Comparison of ENCODE assay signal across 8 cellular contexts in the genomic region with DNA sequence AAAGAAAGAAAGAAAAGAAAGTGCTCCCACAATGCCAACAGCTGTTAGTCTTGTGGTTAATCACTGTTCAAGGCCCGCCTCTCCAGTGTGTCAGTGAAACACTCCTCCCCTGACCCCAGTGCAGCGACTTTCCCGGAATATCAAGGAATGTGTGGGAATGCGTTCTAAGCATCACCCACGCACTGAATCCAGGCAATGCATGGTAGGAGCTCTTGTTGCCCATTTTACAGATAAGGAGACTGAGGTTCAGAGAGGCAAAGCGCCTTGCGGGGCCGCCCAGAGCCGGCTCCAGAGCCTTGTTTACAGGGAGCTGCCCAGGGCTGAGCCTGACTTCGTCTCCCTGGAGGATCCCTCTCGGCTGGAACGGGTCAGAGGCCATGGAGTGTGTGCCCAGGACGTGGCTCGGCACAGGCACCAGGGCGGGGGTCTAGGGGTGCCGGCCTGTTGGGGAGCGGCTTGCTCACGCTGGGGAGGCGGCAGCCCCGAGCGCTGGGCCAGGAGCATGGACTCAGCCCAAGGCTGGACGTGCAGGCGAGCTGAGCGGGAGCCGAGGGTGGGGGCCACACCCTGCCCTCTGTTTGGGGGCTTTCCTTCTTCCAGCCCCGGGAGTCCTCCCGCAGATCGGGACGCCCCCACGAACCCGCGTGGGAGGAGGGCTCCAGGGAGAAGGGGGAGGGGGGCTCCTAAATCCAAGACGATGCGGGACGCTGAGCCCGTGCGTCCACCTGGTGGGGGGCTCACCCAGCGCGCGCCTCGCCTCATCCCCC. TPM values are rescaled to one million over a fixed set of nuclear protein-coding genes. Genes with fewer than 3 reads are reported as not detected.
DNase-seq lines count a peak whose midpoint lies in the region; ATAC-seq and TF ChIP-seq lines count a peak whose summit lies in the region.

No MANE protein-coding gene starts in this region.

- H3K36me3 Mint-ChIP-seq in memory B cell (peaks cover 28% of the 10 kb centered on the region), type B pancreatic cell (peaks cover 20% of the 10 kb centered on the region)

- H3K4me3 Mint-ChIP-seq in memory B cell (peak overlapping the region; percentile 87), type B pancreatic cell (peak overlapping the region; percentile 92)

- H3K36me3 ChIP-seq in SJCRH30: peaks cover 34% of the 10 kb centered on the region

- 0 out of 2 replicates have a peak, but pooled peaks cover 4% of the 10 kb centered on the region for H3K9me3 ChIP-seq in SJCRH30 (replicated peaks)

- no peaks in the 10 kb centered on the region for H3K9me3 Mint-ChIP-seq in memory B cell
- no peaks in the 10 kb centered on the region for H3K9me3 Mint-ChIP-seq in type B pancreatic cell

- ATAC-seq in GM21529 (IDR thresholded peaks at IDR 0.05; ENCODE audit: unreplicated experiment) (peak; percentile 8), memory B cell (ENCODE audit: low read depth) (peak; percentile 3), GM18867 (IDR thresholded peaks at IDR 0.05; ENCODE audit: unreplicated experiment) (no peak)

- H3K27me3 Mint-ChIP-seq in memory B cell (no peaks in the 10 kb centered on the region), type B pancreatic cell (no peaks in the 10 kb centered on the region)

- H3K4me1 Mint-ChIP-seq in memory B cell (peaks cover 23% of the 10 kb centered on the region), type B pancreatic cell (ENCODE audit: unreplicated experiment) (peaks cover 15% of the 10 kb centered on the region)

- peak overlapping the region; percentile 83 for H3K27ac ChIP-seq in SJCRH30

- H3K4me3 ChIP-seq in SJCRH30: peak overlapping the region; percentile 100

- no peaks in the 10 kb centered on the region for H3K27me3 ChIP-seq in SJCRH30

- DNase-seq in AG08396 (ENCODE audit: low spot score) (peak; percentile 77), SJCRH30 (peak; percentile 70 to 77), ecto neural progenitor cell (ENCODE audit: low spot score) (peak; percentile 70), memory B cell (ENCODE audit: low spot score in 2 of 2) (no peak), type B pancreatic cell (ENCODE audit: extremely low spot score, unreplicated experiment) (no peak), cortex of kidney (lab: John Stamatoyannopoulos, UW) (no peak)

- no peak for TF ChIP-seq CTCF in type B pancreatic cell (conservative IDR thresholded peaks at IDR 0.05)

- H3K4me1 ChIP-seq in SJCRH30: peaks cover 25% of the 10 kb centered on the region

- H3K27ac Mint-ChIP-seq in memory B cell: peak overlapping the region; percentile 60
- H3K27ac Mint-ChIP-seq in type B pancreatic cell: peak overlapping the region; percentile 39

RNA-seq across cellular contexts. Expression of gene ST6GALNAC6, which starts 0.8 kb away (rescaled TPM):
- total RNA-seq in SJCRH30 (2014; rRNA removed; shearing (Covaris generic)): 59.9 and 61.5 TPM in 2 replicates
- 19.8 and 32.6 TPM in 2 replicates for total RNA-seq in type B pancreatic cell (ENCODE audit: low replicate concordance)

RNA-seq across cellular contexts. Expression of gene ST6GALNAC4, which starts 18.2 kb away (rescaled TPM):
- total RNA-seq in SJCRH30 (2014; rRNA removed; shearing (Covaris generic)): 19.6 and 24.3 TPM in 2 replicates
- total RNA-seq in type B pancreatic cell (ENCODE audit: low replicate concordance): 11.9 and 17.5 TPM in 2 replicates

RNA-seq across cellular contexts. Expression of gene AK1, which starts 21.1 kb away (rescaled TPM):
- total RNA-seq in SJCRH30 (2014; rRNA removed; shearing (Covaris generic)): 31.4 and 36.4 TPM in 2 replicates
- 35.2 and 59.8 TPM in 2 replicates for total RNA-seq in type B pancreatic cell (ENCODE audit: low replicate concordance)

RNA-seq across cellular contexts. Expression of gene PIP5KL1, which starts 32.0 kb away (rescaled TPM):
- 0.20 and 0.51 TPM in 2 replicates for total RNA-seq in SJCRH30 (2014; rRNA removed; shearing (Covaris generic))
- 5.8 and 9.4 TPM in 2 replicates for total RNA-seq in type B pancreatic cell (ENCODE audit: low replicate concordance)

RNA-seq across cellular contexts. Expression of gene DPM2, which starts 39.0 kb away (rescaled TPM):
- 44.7 and 46.4 TPM in 2 replicates for total RNA-seq in SJCRH30 (2014; rRNA removed; shearing (Covaris generic))
- total RNA-seq in type B pancreatic cell (ENCODE audit: low replicate concordance): 41.6 and 56.3 TPM in 2 replicates

Comparison
In these comparisons a context has a peak if more than half of its experiments do, and no peak if none do; other contexts are left out.
1. DNase-seq: peak in AG08396 (single experiment), SJCRH30 (2 of 2) and ecto neural progenitor cell (single experiment); none in memory B cell (0 of 2), type B pancreatic cell (single experiment) and cortex of kidney (single experiment).